ENCODE assay signal across 10 cellular contexts in genomic region chr15:88647362-88648105, GRCh38. TPM values are rescaled to one million over a fixed set of nuclear protein-coding genes. Genes with fewer than 3 reads are reported as not detected.
DNase-seq lines count a peak whose midpoint lies in the region; ATAC-seq and TF ChIP-seq lines count a peak whose summit lies in the region.
"Had no signal": no experiment of that assay in that cellular context is flagged by ENCODE, and none has a peak within 500 bp of the region (broad histone marks: within the 10 kb centered on the region; RNA-seq: fewer than 3 reads in every experiment).

No MANE protein-coding gene starts in this region.

- H3K4me3 ChIP-seq in CD4-positive, alpha-beta memory T cell (ENCODE audit: low read length in 2 of 2): no peak overlapping the region
- no peak overlapping the region for H3K4me3 ChIP-seq in LNCaP clone FGC (ENCODE audit: low read depth, low read length)
- H3K4me3 ChIP-seq in ascending aorta: no peak overlapping the region
- no peak overlapping the region for H3K4me3 ChIP-seq in neural progenitor cell
- H3K4me3 ChIP-seq: left ventricle myocardium inferior had no signal

- H3K27ac ChIP-seq in CD4-positive, alpha-beta memory T cell (ENCODE audit: low read depth, low read length): peak overlapping the region; percentile 78
- H3K27ac ChIP-seq in ascending aorta (no peak overlapping the region), neural progenitor cell (no peak overlapping the region)

- no peaks in the 10 kb centered on the region for H3K27me3 ChIP-seq in CD4-positive, alpha-beta memory T cell (ENCODE audit: insufficient read depth, low read length)
- H3K27me3 ChIP-seq in ascending aorta (no peaks in the 10 kb centered on the region), neural progenitor cell (no peaks in the 10 kb centered on the region)

- peaks cover 29 to 74% of the 10 kb centered on the region in 2 donors for H3K36me3 Mint-ChIP-seq in CD4-positive, alpha-beta memory T cell
- H3K36me3 Mint-ChIP-seq in neural progenitor cell (no peaks in the 10 kb centered on the region), endothelial cell (ENCODE audit: low read depth, unreplicated experiment) (peaks cover 3% of the 10 kb centered on the region)

- no peak overlapping the region for H3K9ac ChIP-seq in neural progenitor cell

- H3K9me3 Mint-ChIP-seq in CD4-positive, alpha-beta memory T cell: no peaks in the 10 kb centered on the region
- H3K9me3 Mint-ChIP-seq in neural progenitor cell (no peaks in the 10 kb centered on the region), endothelial cell (ENCODE audit: unreplicated experiment) (no peaks in the 10 kb centered on the region)

- H3K36me3 ChIP-seq in CD4-positive, alpha-beta memory T cell (ENCODE audit: insufficient read depth, low read length): peaks cover 26% of the 10 kb centered on the region
- no peaks in the 10 kb centered on the region for H3K36me3 ChIP-seq in ascending aorta
- no peaks in the 10 kb centered on the region for H3K36me3 ChIP-seq in neural progenitor cell
- H3K36me3 ChIP-seq: left ventricle myocardium inferior had no signal

- TF ChIP-seq CTCF in LNCaP clone FGC (IDR thresholded peaks at IDR 0.05; ENCODE audit: control insufficient read depth, extremely low read depth, insufficient read depth): no peak
- no peak for TF ChIP-seq CTCF in ascending aorta (IDR thresholded peaks at IDR 0.05)
- TF ChIP-seq CTCF in neural progenitor cell (IDR thresholded peaks at IDR 0.05): no peak
- TF ChIP-seq CTCF in endothelial cell (IDR thresholded peaks at IDR 0.05; ENCODE audit: unreplicated experiment): no peak

- H3K4me3 Mint-ChIP-seq in CD4-positive, alpha-beta memory T cell: peak overlapping the region in 6 of 8 donors; percentile 49 to 89 (median 60)
- H3K4me3 Mint-ChIP-seq in neural progenitor cell (no peak overlapping the region), endothelial cell (ENCODE audit: unreplicated experiment) (no peak overlapping the region)

- H3K4me1 ChIP-seq in CD4-positive, alpha-beta memory T cell (ENCODE audit: insufficient read depth, low read length): peaks cover 97% of the 10 kb centered on the region
- H3K4me1 ChIP-seq in ascending aorta (no peaks in the 10 kb centered on the region), neural progenitor cell (no peaks in the 10 kb centered on the region)

- peaks cover 3% of the 10 kb centered on the region for H3F3A ChIP-seq in neural progenitor cell (ENCODE audit: low read depth)

- POLR2A ChIA-PET in CD4-positive, alpha-beta memory T cell (lab: Charles Lee; ENCODE audit: partially characterized antibody): interaction anchor here (0.7 to 4.8 kb wide), 6 partner anchors 11 to 26 kb away, joined by 3 to 32 read pairs (median 5); partner anchors contain the start of gene AEN

- no peak overlapping the region for H3K4me2 ChIP-seq in neural progenitor cell

- H3K27me3 Mint-ChIP-seq in CD4-positive, alpha-beta memory T cell: no peaks in the 10 kb centered on the region
- peaks cover 5% of the 10 kb centered on the region for H3K27me3 Mint-ChIP-seq in neural progenitor cell (ENCODE audit: insufficient read depth, low read depth)
- H3K27me3 Mint-ChIP-seq in endothelial cell (ENCODE audit: unreplicated experiment): peaks cover 7% of the 10 kb centered on the region

- no peaks in the 10 kb centered on the region for H4K20me1 ChIP-seq in neural progenitor cell (ENCODE audit: low read depth)

- H2AFZ ChIP-seq in neural progenitor cell (replicated peaks): no peak overlapping the region

- H3K9me3 ChIP-seq in CD4-positive, alpha-beta memory T cell (ENCODE audit: control insufficient read depth in 1 of 2, low read length in 2 of 2): no peaks in the 10 kb centered on the region
- no peaks in the 10 kb centered on the region for H3K9me3 ChIP-seq in ascending aorta
- no peaks in the 10 kb centered on the region for H3K9me3 ChIP-seq in neural progenitor cell (ENCODE audit: low read depth)
- H3K9me3 ChIP-seq: left ventricle myocardium inferior had no signal

- H3K79me2 ChIP-seq in neural progenitor cell (ENCODE audit: low read depth): no peaks in the 10 kb centered on the region

- DNase-seq in CD4-positive, alpha-beta memory T cell: no peak
- peak; percentile 86 for DNase-seq in LNCaP clone FGC (ENCODE audit: low read depth)
- DNase-seq in ascending aorta (ENCODE audit: low spot score in 2 of 2): peak; percentile 7 to 42
- DNase-seq in neural progenitor cell (ENCODE audit: low spot score): no peak
- DNase-seq in endothelial cell (ENCODE audit: low spot score): no peak
- no peak for DNase-seq in dedifferentiated amniotic fluid mesenchymal stem cell (ENCODE audit: extremely low spot score)
- DNase-seq in OCI-M1 (lab: John Stamatoyannopoulos, UW): no peak
- DNase-seq: left ventricle myocardium inferior, SHP77 had no signal

- H3K27ac Mint-ChIP-seq in CD4-positive, alpha-beta memory T cell: peak overlapping the region; percentile 89 to 98 (median 95)
- peak overlapping the region; percentile 42 for H3K27ac Mint-ChIP-seq in neural progenitor cell
- no peak overlapping the region for H3K27ac Mint-ChIP-seq in endothelial cell (ENCODE audit: unreplicated experiment)

- CTCF ChIA-PET in CD4-positive, alpha-beta memory T cell (lab: Charles Lee; ENCODE audit: partially characterized antibody): interaction anchor here (0.8 to 3.9 kb wide), 5 partner anchors 8 to 23 kb away, joined by 3 to 24 read pairs (median 4); no protein-coding TSS in a partner anchor

- no peak for ATAC-seq in GM18873 (IDR thresholded peaks at IDR 0.05; ENCODE audit: low FRiP score, unreplicated experiment)

- peaks cover 60 to 92% (median 79%) of the 10 kb centered on the region in 4 donors for H3K4me1 Mint-ChIP-seq in CD4-positive, alpha-beta memory T cell
- H3K4me1 Mint-ChIP-seq in neural progenitor cell (peaks cover 16% of the 10 kb centered on the region), endothelial cell (ENCODE audit: unreplicated experiment) (peaks cover 9% of the 10 kb centered on the region)

- intact Hi-C loops in CD4-positive, alpha-beta memory T cell (cut with micrococcal nuclease): no loop called here
- intact Hi-C loops in ascending aorta (cut with DNase I): no loop called here

RNA-seq across cellular contexts. Expression of gene ISG20, which starts 8.7 kb away (rescaled TPM):
- 100 to 1,000 TPM; 144 to 153 TPM for total RNA-seq in CD4-positive, alpha-beta memory T cell
- polyA plus RNA-seq in CD4-positive, alpha-beta memory T cell: 100 to 1,000 TPM; 494 to 667 TPM
- 5.3 TPM for total RNA-seq in ascending aorta
- 0.56 and 0.65 TPM in 2 replicates for total RNA-seq in neural progenitor cell (ENCODE audit: low replicate concordance)
- 6.6 TPM for total RNA-seq in endothelial cell (ENCODE audit: unreplicated experiment)

RNA-seq across cellular contexts. Expression of gene AEN, which starts 26.4 kb away (rescaled TPM):
- total RNA-seq in CD4-positive, alpha-beta memory T cell: 10 to 100 TPM; 54.5 to 56.8 TPM
- 10 to 100 TPM; 33.2 to 35.8 TPM for polyA plus RNA-seq in CD4-positive, alpha-beta memory T cell
- total RNA-seq in ascending aorta: 13.5 TPM
- 35.0 and 60.9 TPM in 2 replicates for total RNA-seq in neural progenitor cell (ENCODE audit: low replicate concordance)
- 31.5 TPM for total RNA-seq in endothelial cell (ENCODE audit: unreplicated experiment)

Comparison
In these comparisons a context has a peak if more than half of its experiments do, and no peak if none do; other contexts are left out.
1. DNase-seq: peak in LNCaP clone FGC (single experiment) and ascending aorta (2 of 2); none in CD4-positive, alpha-beta memory T cell (0 of 5), neural progenitor cell (single experiment), endothelial cell (single experiment), dedifferentiated amniotic fluid mesenchymal stem cell (single experiment) and OCI-M1 (single experiment).
2. H3K4me3 Mint-ChIP-seq: peak in CD4-positive, alpha-beta memory T cell (6 of 8); none in neural progenitor cell (single experiment) and endothelial cell (single experiment).
3. RNA of gene ISG20, which starts 8.7 kb away (total RNA-seq): 144 to 153 TPM in CD4-positive, alpha-beta memory T cell; 6.6 TPM in endothelial cell (single experiment), 5.3 TPM in ascending aorta (single experiment) and 0.56 to 0.65 TPM in neural progenitor cell; every median in the first group is over 10 times any median in the second.